8 cellular contexts compared by ENCODE assay signal in the genomic region with DNA sequence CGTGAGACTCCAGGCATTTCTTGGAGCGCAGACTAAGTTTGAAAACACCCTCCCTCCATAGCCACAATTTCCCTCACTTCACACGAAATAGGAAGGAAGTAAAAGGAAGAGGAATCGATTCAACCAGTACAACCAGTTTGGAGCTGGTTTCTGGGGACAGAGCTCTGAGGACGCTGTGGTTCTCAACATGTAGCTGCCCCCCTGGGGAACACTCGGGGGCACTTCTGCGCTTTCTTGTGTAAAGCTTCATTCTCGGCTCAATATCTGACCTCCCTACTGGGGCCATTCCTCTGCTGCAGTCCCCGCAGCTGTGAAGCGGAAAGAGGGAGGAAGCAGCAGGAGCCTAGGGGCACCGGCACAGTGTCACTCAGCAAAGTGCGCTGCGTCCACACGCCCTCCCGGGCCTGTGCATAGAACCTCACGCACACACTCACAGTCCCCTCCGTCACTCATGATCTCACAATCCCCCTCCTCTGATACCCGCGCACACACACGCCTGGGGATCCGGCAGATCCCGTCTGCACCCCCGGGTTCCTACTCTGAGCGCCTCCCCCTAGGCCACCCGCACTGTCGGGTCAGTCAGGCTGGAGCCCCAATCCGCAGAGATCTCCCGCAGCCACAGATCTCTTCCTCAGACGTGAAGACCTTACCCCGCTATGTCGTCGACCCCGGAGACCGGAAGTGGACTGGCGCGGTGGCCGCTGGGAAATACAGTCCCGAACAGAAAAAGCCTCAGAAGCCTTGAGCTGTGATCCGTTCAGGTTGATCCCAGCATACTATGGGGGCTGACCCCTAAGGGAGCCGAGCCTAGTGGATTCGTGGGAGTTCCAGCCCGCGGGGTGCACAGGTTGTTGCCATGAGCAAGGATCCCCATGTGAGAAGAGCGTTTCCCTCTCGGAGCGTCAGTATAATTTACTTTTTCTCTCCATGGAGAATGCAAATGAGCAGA. TPM values are rescaled to one million over a fixed set of nuclear protein-coding genes. Genes with fewer than 3 reads are reported as not detected.
DNase-seq lines count a peak whose midpoint lies in the region; ATAC-seq, FAIRE-seq and TF ChIP-seq lines count a peak whose summit lies in the region.

A gene (minus strand): TSS at position 688 of the 949 bp plus-strand sequence. CDS start 6,190 bp downstream, outside the sequence.

- no peaks in the 10 kb centered on the region for H3K27me3 ChIP-seq in HUES48 (ENCODE audit: control insufficient read depth, insufficient read depth, low read length)
- no peaks in the 10 kb centered on the region for H3K27me3 ChIP-seq in OCI-LY3 (ENCODE audit: low read depth, low read length)
- H3K27me3 ChIP-seq in endothelial cell of umbilical vein (ENCODE audit: control insufficient read depth in 2 of 2, insufficient read depth in 2 of 2, low read length in 2 of 2), result no peaks in the 10 kb centered on the region

- intact Hi-C loops in endothelial cell of umbilical vein (cut with micrococcal nuclease), result loop anchor here (5.0 kb wide), 2 partner anchors 33 to 312 kb away; a partner anchor contains a TSS

- H3K9ac ChIP-seq in HUES48 (ENCODE audit: low read depth, low read length) (peak within 1 kb of the TSS; percentile 83), OCI-LY3 (ENCODE audit: low read length) (peak within 1 kb of the TSS; percentile 84), endothelial cell of umbilical vein (replicated peaks; ENCODE audit: extremely low read depth, insufficient read depth, low read length) (peak within 1 kb of the TSS; percentile 78)

- CTCF ChIA-PET in endothelial cell of umbilical vein (lab: Charles Lee), result interaction anchor here (0.9 to 1.2 kb wide), 3 partner anchors 12 to 120 kb away, joined by 3 to 5 read pairs (median 3); a partner anchor contains a TSS

- peak; percentile 20 for TF ChIP-seq POLR2A in endothelial cell of umbilical vein (IDR thresholded peaks at IDR 0.05; ENCODE audit: low read depth, low read length)

- DNase-seq in activated T-cell treated with anti-CD3 and anti-CD28 coated beads for 1 hour (ENCODE audit: low read depth) (peak; percentile 60), endothelial cell of umbilical vein (ENCODE audit: low read depth, low spot score) (peak; percentile 80)
- DNase-seq in stimulated activated CD8-positive, alpha-beta memory T cell treated with anti-CD3 and anti-CD28 coated beads, Interleukin-15, amount 100 ng/mL, for 24 hours (ENCODE audit: low read depth), result peak; percentile 43

- dilution Hi-C loops in endothelial cell of umbilical vein (cut with MboI; ENCODE audit: extremely low pct_ligation_motif_present, low sequenced_read_pairs), result no loop called here

- H3K4me1 ChIP-seq in HUES48 (ENCODE audit: control insufficient read depth, insufficient read depth, low read length) (peaks cover 12% of the 10 kb centered on the region; the same call in 1 of the 2 replicates), OCI-LY3 (ENCODE audit: low read length) (peaks cover 12% of the 10 kb centered on the region), endothelial cell of umbilical vein (ENCODE audit: control insufficient read depth, extremely low read depth, insufficient read depth, low read length) (peaks cover 9% of the 10 kb centered on the region), mesodermal cell (ENCODE audit: control insufficient read depth, insufficient read depth, low read length, poor library complexity, severe bottlenecking) (no peaks in the 10 kb centered on the region)

- H3K9me3 ChIP-seq in HUES48 (ENCODE audit: control insufficient read depth, insufficient read depth, low read length) (no peaks in the 10 kb centered on the region; the same call in 1 of the 2 replicates), OCI-LY3 (ENCODE audit: insufficient read depth, low read length) (no peaks in the 10 kb centered on the region), endothelial cell of umbilical vein (replicated peaks; ENCODE audit: control insufficient read depth, insufficient read depth, low read length) (no peaks in the 10 kb centered on the region), mesodermal cell (ENCODE audit: control insufficient read depth, low read length) (peaks cover 13% of the 10 kb centered on the region)

- H3K27ac ChIP-seq in C4-2B (peak within 1 kb of the TSS; percentile 92), HUES48 (ENCODE audit: low read depth, low read length) (peak within 1 kb of the TSS; percentile 82), OCI-LY3 (ENCODE audit: low read length) (peak within 1 kb of the TSS; percentile 24), endothelial cell of umbilical vein (ENCODE audit: insufficient read depth, low read depth, low read length) (peak within 1 kb of the TSS; percentile 67), mesodermal cell (ENCODE audit: low read depth, low read length, severe bottlenecking) (peak within 1 kb of the TSS; percentile 94)

- 1% methylated on average over 34 to 36 of the region's 46 CpGs for WGBS in mesodermal cell (ENCODE audit: insufficient coverage in 2 of 2), 2 experiments

- H3K9me1 ChIP-seq in endothelial cell of umbilical vein (replicated peaks; ENCODE audit: control insufficient read depth, extremely low read depth, insufficient read depth, low read length), result no peaks in the 10 kb centered on the region

- H2AFZ ChIP-seq in OCI-LY3 (ENCODE audit: low read depth, low read length) (peak within 1 kb of the TSS; percentile 99), endothelial cell of umbilical vein (ENCODE audit: low read depth, low read length) (peak within 1 kb of the TSS; percentile 99)

- FAIRE-seq in endothelial cell of umbilical vein (lab: Jason Lieb, UNC), result peak; percentile 80

- TF ChIP-seq CTCF in C4-2B (conservative IDR thresholded peaks at IDR 0.05) (no peak), OCI-LY3 (IDR thresholded peaks at IDR 0.05; ENCODE audit: low read depth, low read length) (no peak), endothelial cell of umbilical vein (IDR thresholded peaks at IDR 0.05; ENCODE audit: extremely low read depth in 1 of 2, insufficient read depth in 1 of 2, low read depth in 1 of 2, low read length in 2 of 2) (no peak)

- H3K36me3 ChIP-seq in HUES48 (ENCODE audit: control insufficient read depth, insufficient read depth, low read length), result no peaks in the 10 kb centered on the region
- H3K36me3 ChIP-seq in OCI-LY3 (replicated peaks; ENCODE audit: low read depth, low read length), result peaks cover 13% of the 10 kb centered on the region
- no peaks in the 10 kb centered on the region for H3K36me3 ChIP-seq in endothelial cell of umbilical vein (ENCODE audit: control insufficient read depth in 2 of 2, extremely low read depth in 1 of 2, insufficient read depth in 2 of 2, low read length in 2 of 2)
- peaks cover 7% of the 10 kb centered on the region for H3K36me3 ChIP-seq in mesodermal cell (ENCODE audit: control insufficient read depth, insufficient read depth, low read length)

- peaks cover 31% of the 10 kb centered on the region for H3K79me2 ChIP-seq in OCI-LY3 (ENCODE audit: low read length)
- peaks cover 12% of the 10 kb centered on the region for H3K79me2 ChIP-seq in endothelial cell of umbilical vein (ENCODE audit: control insufficient read depth, insufficient read depth, low read length)

- H3K4me3 ChIP-seq in HUES48 (ENCODE audit: low read depth, low read length), result peak within 1 kb of the TSS; percentile 97
- H3K4me3 ChIP-seq in OCI-LY3 (ENCODE audit: low read length), result peak within 1 kb of the TSS; percentile 85
- H3K4me3 ChIP-seq in endothelial cell of umbilical vein (replicated peaks in 1 of 3; ENCODE audit: insufficient read depth in 1 of 3, low read depth in 1 of 3, low read length in 3 of 3), result peak within 1 kb of the TSS; percentile 46 to 86 (median 72)
- peak within 1 kb of the TSS; percentile 83 for H3K4me3 ChIP-seq in mesodermal cell (ENCODE audit: extremely low read depth, insufficient read depth, low read length, poor library complexity, severe bottlenecking)

- peak; percentile 86 for ATAC-seq in GM19455 (IDR thresholded peaks at IDR 0.05; ENCODE audit: unreplicated experiment)

- no peaks in the 10 kb centered on the region for H4K20me1 ChIP-seq in OCI-LY3 (ENCODE audit: insufficient read depth, low read length)
- H4K20me1 ChIP-seq in endothelial cell of umbilical vein (replicated peaks; ENCODE audit: control insufficient read depth, extremely low read depth, insufficient read depth, low read length), result no peaks in the 10 kb centered on the region

- no TSS peak for BruUV-seq in endothelial cell of umbilical vein (replicated peaks; lab: Mats Ljungman, UMichigan)

- POLR2A ChIA-PET in endothelial cell of umbilical vein (lab: Charles Lee), result interaction anchor here (0.8 kb wide), 1 partner anchor 120 kb away, joined by 4 read pairs; no protein-coding TSS in a partner anchor

- H3K4me2 ChIP-seq in OCI-LY3 (ENCODE audit: low read length) (peak within 1 kb of the TSS; percentile 76), endothelial cell of umbilical vein (ENCODE audit: insufficient read depth, low read length) (peak within 1 kb of the TSS; percentile 93)

TF ChIP-seq in endothelial cell of umbilical vein, 7 proteins besides CTCF, POLR2A, EP300 and RAD21:
- TF ChIP-seq MYC (IDR thresholded peaks at IDR 0.05; ENCODE audit: low read depth, low read length) (no peak), JUN (IDR thresholded peaks at IDR 0.05; ENCODE audit: borderline replicate concordance, insufficient read depth, insufficient read length, low read depth) (no peak), EZH2 (IDR thresholded peaks at IDR 0.05; ENCODE audit: borderline replicate concordance, low read depth, low read length, severe bottlenecking) (no peak), FOS (IDR thresholded peaks at IDR 0.05; ENCODE audit: borderline replicate concordance, insufficient read depth, low read length) (no peak), POLR2AphosphoS5 (IDR thresholded peaks at IDR 0.05; ENCODE audit: insufficient read depth, low read depth, low read length) (no peak), GATA2 (IDR thresholded peaks at IDR 0.05; ENCODE audit: insufficient read depth, insufficient read length, low read depth, low read length) (no peak)
- TF ChIP-seq, protein P1, sequence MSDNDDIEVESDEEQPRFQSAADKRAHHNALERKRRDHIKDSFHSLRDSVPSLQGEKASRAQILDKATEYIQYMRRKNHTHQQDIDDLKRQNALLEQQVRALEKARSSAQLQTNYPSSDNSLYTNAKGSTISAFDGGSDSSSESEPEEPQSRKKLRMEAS (IDR thresholded peaks at IDR 0.05; ENCODE audit: insufficient read depth, insufficient read length), result no peak

RNA-seq across cellular contexts. Expression of the gene that starts here (rescaled TPM):
- total RNA-seq in endothelial cell of umbilical vein, result 9.9 and 11.6 TPM in 2 replicates
- polyA plus RNA-seq in endothelial cell of umbilical vein, result 5.9 and 7.3 TPM in 2 replicates
- polyA plus RNA-seq in endothelial cell of umbilical vein (2011; cell fraction: cytosol; rRNA removed), result 7.2 and 8.0 TPM in 2 replicates
- 11.9 and 13.7 TPM in 2 replicates for polyA plus RNA-seq in endothelial cell of umbilical vein (2011; cell fraction: nucleus; rRNA removed)
- 9.4 and 13.5 TPM in 2 replicates for polyA plus RNA-seq in endothelial cell of umbilical vein (2012)
- 9.9 and 13.7 TPM in 2 replicates for polyA minus RNA-seq in endothelial cell of umbilical vein
- polyA minus RNA-seq in endothelial cell of umbilical vein (2011; cell fraction: cytosol; rRNA and poly(A)+ RNA removed), result 5.8 TPM
- polyA minus RNA-seq in endothelial cell of umbilical vein (2011; cell fraction: nucleus; rRNA and poly(A)+ RNA removed), result 8.6 and 10.2 TPM in 2 replicates
- polyA plus RNA-seq in mesodermal cell (2013, experiment 1 of 2), result 9.7 TPM
- polyA plus RNA-seq in mesodermal cell (2013, experiment 2 of 2), result 11.9 TPM

Comparison
In these comparisons a context has a peak if more than half of its experiments do, and no peak if none do; other contexts are left out.
1. Peak in every context shown above with its lines: DNase-seq, ATAC-seq, H3K4me3 ChIP-seq and H3K27ac ChIP-seq.
2. H3K27ac ChIP-seq: peak in every context shown above with its lines; median percentile 94 in mesodermal cell; 92 in C4-2B; 82 in HUES48; 67 in endothelial cell of umbilical vein; 24 in OCI-LY3.